Comparison of ENCODE assay signal across 9 cellular contexts in genomic region chr5:60382761-60383160, GRCh38.
DNase-seq lines count a peak whose midpoint lies in the region; ATAC-seq and TF ChIP-seq lines count a peak whose summit lies in the region.
"Had no signal": no experiment of that assay in that cellular context is flagged by ENCODE, and none has a peak within 500 bp of the region (broad histone marks: within the 10 kb centered on the region; RNA-seq: fewer than 3 reads in every experiment).

No MANE protein-coding gene starts in this region.

- TF ChIP-seq POLR2A in suprapubic skin (IDR thresholded peaks at IDR 0.05), result no peak

- H3K27ac ChIP-seq in suprapubic skin, result no peak overlapping the region

- DNase-seq in GDM1 (lab: John Stamatoyannopoulos, UW), result peak; percentile 10
- peak; percentile 16 for DNase-seq in SW480 (ENCODE audit: low spot score)
- peak; percentile 51 for DNase-seq in kidney glomerular epithelial cell (lab: John Stamatoyannopoulos, UW)
- no peak for DNase-seq in stimulated activated effector memory CD8-positive, alpha-beta T cell treated with anti-CD3 and anti-CD28 coated beads, Interleukin-12 subunit alpha, Interleukin-12 subunit beta, amount 100 ng/mL, for 72 hours (ENCODE audit: low spot score in 2 of 2)
- no peak for DNase-seq in stimulated activated CD4-positive, alpha-beta T cell treated with anti-CD3 and anti-CD28 coated beads, Interleukin-1b, Interleukin-23, amount 100 ng/mL, for 48 hours
- DNase-seq in suprapubic skin (ENCODE audit: low spot score in 2 of 2), result no peak
- DNase-seq in NCI-H187 (lab: John Stamatoyannopoulos, UW), result no peak

- no peak overlapping the region for H3K4me3 ChIP-seq in suprapubic skin

- H3K36me3 Mint-ChIP-seq in stimulated activated effector memory CD8-positive, alpha-beta T cell treated with anti-CD3 and anti-CD28 coated beads, Interleukin-12 subunit alpha, Interleukin-12 subunit beta, amount 100 ng/mL, for 72 hours, result no peaks in the 10 kb centered on the region

- no peaks in the 10 kb centered on the region for H3K4me1 Mint-ChIP-seq in stimulated activated effector memory CD8-positive, alpha-beta T cell treated with anti-CD3 and anti-CD28 coated beads, Interleukin-12 subunit alpha, Interleukin-12 subunit beta, amount 100 ng/mL, for 72 hours

- H3K4me3 Mint-ChIP-seq in stimulated activated effector memory CD8-positive, alpha-beta T cell treated with anti-CD3 and anti-CD28 coated beads, Interleukin-12 subunit alpha, Interleukin-12 subunit beta, amount 100 ng/mL, for 72 hours, result no peak overlapping the region
- H3K4me3 Mint-ChIP-seq: T-helper 1 cell treated with Interleukin-12 subunit alpha and Interleukin-12 subunit beta and Interleukin-4 antibody, amounts not matched to agents 30 μg/mL and 1 μg/mL, for 36 hours had no signal

- TF ChIP-seq EP300 in suprapubic skin (IDR thresholded peaks at IDR 0.05), result no peak

- H3K9me3 Mint-ChIP-seq in stimulated activated effector memory CD8-positive, alpha-beta T cell treated with anti-CD3 and anti-CD28 coated beads, Interleukin-12 subunit alpha, Interleukin-12 subunit beta, amount 100 ng/mL, for 72 hours, result peaks cover 9% of the 10 kb centered on the region
- H3K9me3 Mint-ChIP-seq: T-helper 1 cell treated with Interleukin-12 subunit alpha and Interleukin-12 subunit beta and Interleukin-4 antibody, amounts not matched to agents 30 μg/mL and 1 μg/mL, for 36 hours had no signal

- no peaks in the 10 kb centered on the region for H3K4me1 ChIP-seq in suprapubic skin

- no peak for TF ChIP-seq CTCF in suprapubic skin (IDR thresholded peaks at IDR 0.05)

- H3K27ac Mint-ChIP-seq in stimulated activated effector memory CD8-positive, alpha-beta T cell treated with anti-CD3 and anti-CD28 coated beads, Interleukin-12 subunit alpha, Interleukin-12 subunit beta, amount 100 ng/mL, for 72 hours, result no peak overlapping the region
- H3K27ac Mint-ChIP-seq: T-helper 1 cell treated with Interleukin-12 subunit alpha and Interleukin-12 subunit beta and Interleukin-4 antibody, amounts not matched to agents 30 μg/mL and 1 μg/mL, for 36 hours had no signal

- peak; percentile 38 for ATAC-seq in HG03565 (IDR thresholded peaks at IDR 0.05; ENCODE audit: unreplicated experiment)
- ATAC-seq in stimulated activated effector memory CD8-positive, alpha-beta T cell treated with anti-CD3 and anti-CD28 coated beads, Interleukin-12 subunit alpha, Interleukin-12 subunit beta, amount 100 ng/mL, for 72 hours, result no peak

- no peaks in the 10 kb centered on the region for H3K36me3 ChIP-seq in suprapubic skin

- H3K9me3 ChIP-seq in suprapubic skin, result no peaks in the 10 kb centered on the region

- no peaks in the 10 kb centered on the region for H3K27me3 ChIP-seq in suprapubic skin

- WGBS in suprapubic skin, result 41% methylated on average over 2 of the region's 2 CpGs

Comparison
In these comparisons a context has a peak if more than half of its experiments do, and no peak if none do; other contexts are left out.
1. DNase-seq: peak in GDM1 (single experiment), SW480 (single experiment) and kidney glomerular epithelial cell (single experiment); none in stimulated activated effector memory CD8-positive, alpha-beta T cell treated with anti-CD3 and anti-CD28 coated beads, Interleukin-12 subunit alpha, Interleukin-12 subunit beta, amount 100 ng/mL, for 72 hours (0 of 2), stimulated activated CD4-positive, alpha-beta T cell treated with anti-CD3 and anti-CD28 coated beads, Interleukin-1b, Interleukin-23, amount 100 ng/mL, for 48 hours (single experiment), suprapubic skin (0 of 2) and NCI-H187 (0 of 2).